28 cellular contexts compared by ENCODE assay signal in the genomic region with DNA sequence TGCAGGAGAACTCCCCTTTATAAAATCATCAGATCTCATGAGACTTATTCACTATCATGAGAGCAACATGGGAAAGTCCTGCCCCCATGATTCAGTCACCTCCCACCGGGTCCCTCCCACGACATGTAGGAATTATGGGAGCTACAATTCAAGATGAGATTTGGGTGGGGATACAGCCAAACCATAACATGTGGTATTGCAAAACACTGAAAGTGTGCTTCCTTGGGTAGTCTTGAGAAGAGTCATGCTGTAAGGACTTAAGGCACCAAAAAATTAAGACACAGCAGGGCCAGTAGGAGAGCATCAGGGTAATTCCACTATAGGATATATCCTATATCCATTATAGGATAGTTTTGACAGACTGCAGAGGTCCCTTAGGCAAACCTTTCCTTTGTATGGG.
"Had no signal": no experiment of that assay in that cellular context is flagged by ENCODE, and none has a peak within 500 bp of the region (broad histone marks: within the 10 kb centered on the region; RNA-seq: fewer than 3 reads in every experiment).

No MANE protein-coding gene starts in this region.

- H3K4me3 ChIP-seq: colonic mucosa, dorsolateral prefrontal cortex, esophagus muscularis mucosa, hepatocyte, left ventricle myocardium inferior, sigmoid colon, smooth muscle cell, thoracic aorta, upper lobe of left lung had no signal

- DNase-seq: activated CD4-positive, alpha-beta T cell treated with anti-CD3 and anti-CD28 coated beads, Interleukin-2, amount 10 ng/mL, durations not matched to agents 7 days and 5 days; activated CD4-positive, CD25-positive, alpha-beta regulatory T cell treated with anti-CD3 and anti-CD28 coated beads, Interleukin-2, amount 50 U/mL, for 72 hours; activated CD8-positive, alpha-beta memory T cell treated with anti-CD3 and anti-CD28 coated beads, Interleukin-2, amount 10 ng/mL, durations not matched to agents 7 days and 5 days; activated CD8-positive, alpha-beta T cell treated with anti-CD3 and anti-CD28 coated beads for 36 hours; activated gamma-delta T cell treated with Interleukin-2 at 50 U/mL for 16 hours; activated T-cell treated with anti-CD3 and anti-CD28 coated beads for 4 hours; amniotic stem cell; colonic mucosa; dorsolateral prefrontal cortex; effector memory CD8-positive, alpha-beta T cell; glutamatergic neuron; immature natural killer cell; left ventricle myocardium inferior; midbrain; natural killer cell; retina; sigmoid colon; stimulated activated CD4-positive, alpha-beta T cell treated with anti-CD3 and anti-CD28 coated beads, Interleukin-15, amount 100 ng/mL, for 24 hours; stimulated activated naive B cell treated with anti-CD40 and anti-IgM and Interleukin-4, amounts not matched to agents 10 μg/mL and 1 μg/mL and 100 μg/mL, for 72 hours; SW 1271; upper lobe of left lung had no signal

- FAIRE-seq: bronchial epithelial cell, endothelial cell of umbilical vein, frontal cortex had no signal
